In the genomic region with DNA sequence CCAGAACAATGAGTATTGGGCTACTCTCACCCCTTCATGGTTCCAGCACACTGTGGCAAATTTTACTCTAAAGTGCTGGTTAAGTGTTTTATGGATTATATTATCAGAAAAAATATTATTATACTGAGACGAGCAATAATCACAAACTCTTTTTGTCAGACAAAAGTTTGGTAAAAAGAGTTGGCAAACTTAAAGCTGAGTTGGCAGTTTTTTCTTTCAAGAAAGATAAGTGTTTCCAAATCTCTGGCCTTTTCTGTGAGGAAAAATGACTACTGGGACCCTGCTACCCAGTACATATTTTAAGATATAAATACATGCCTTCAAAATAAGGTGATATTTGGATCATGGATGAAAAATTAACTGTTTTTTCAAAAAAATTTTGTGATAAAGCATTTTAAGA, we compare ENCODE assay signal across 9 cellular contexts.
"Had no signal": no experiment of that assay in that cellular context is flagged by ENCODE, and none has a peak within 500 bp of the region (broad histone marks: within the 10 kb centered on the region; RNA-seq: fewer than 3 reads in every experiment).

No MANE protein-coding gene starts in this region.

- DNase-seq: H7, HFFc6, Karpas-422, KBM-7 had no signal

- H2AFZ ChIP-seq: GM23338 had no signal

- H3K27ac ChIP-seq: KMS-11 had no signal

- H3K9ac ChIP-seq: KMS-11 had no signal

- ATAC-seq: GM23338, HCT116 had no signal

- H3K36me3 ChIP-seq: HAP-1 had no signal

- H3K4me3 ChIP-seq: GM23338, HAP-1 had no signal

- H3K4me1 ChIP-seq: HAP-1 had no signal

- H3K9me3 ChIP-seq: HAP-1 had no signal

- H3K4me2 ChIP-seq: GM23338, KMS-11 had no signal

- FAIRE-seq: HTR-8/SVneo had no signal
